Comparison of ENCODE assay signal across 8 cellular contexts in the genomic region with DNA sequence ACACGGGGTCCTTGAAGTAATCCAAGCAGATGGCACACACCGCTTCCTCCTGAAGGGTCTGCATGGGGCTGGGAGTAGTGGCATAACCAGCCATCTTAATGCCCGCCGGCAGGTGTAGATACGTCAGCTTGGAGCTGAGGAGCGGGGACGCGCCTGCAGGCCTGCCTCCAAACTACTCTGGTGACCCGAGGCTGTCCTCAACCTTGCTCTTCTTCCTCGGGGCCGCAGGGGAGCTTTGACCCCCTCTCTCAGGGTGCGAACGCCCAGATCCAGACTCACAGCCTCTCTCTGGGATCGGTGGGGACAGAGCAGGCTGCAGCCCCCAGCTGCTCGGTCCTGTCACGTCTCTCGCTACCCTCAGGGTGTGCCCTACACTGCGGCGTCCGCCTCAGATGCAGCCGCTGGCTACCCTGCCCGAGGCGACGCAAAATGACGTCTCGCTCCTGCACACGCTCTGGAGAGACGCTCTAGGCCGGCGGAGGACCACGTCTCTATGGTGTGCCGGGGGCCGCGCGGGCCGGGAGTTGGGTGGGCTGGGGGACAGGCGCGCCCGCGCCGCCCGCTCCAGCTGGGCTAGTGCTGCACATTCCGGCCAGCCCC. TPM values are rescaled to one million over a fixed set of nuclear protein-coding genes. Genes with fewer than 3 reads are reported as not detected.
A peak's percentile ranks its signal among the peaks of the same experiment; 100 is the strongest.
DNase-seq lines count a peak whose midpoint lies in the region; ATAC-seq, FAIRE-seq and TF ChIP-seq lines count a peak whose summit lies in the region.

A gene (minus strand): TSS at position 424 of the 600 bp plus-strand sequence. CDS start 330 bp downstream, at position 94.

- H3K4me3 Mint-ChIP-seq in T-helper 17 cell = peak within 1 kb of the TSS; percentile 99

- intact Hi-C loops in kidney (cut with DNase I) = no loop called here

- ATAC-seq in GM18873 (IDR thresholded peaks at IDR 0.05; ENCODE audit: low FRiP score, unreplicated experiment) (peak; percentile 74), HG03103 (IDR thresholded peaks at IDR 0.05; ENCODE audit: low read depth, unreplicated experiment) (peak; percentile 66), T-helper 17 cell (peak; percentile 84)

- TF ChIP-seq CTCF in bronchial epithelial cell (IDR thresholded peaks at IDR 0.05; ENCODE audit: insufficient read depth, low read length, severe bottlenecking) (no peak), kidney (IDR thresholded peaks at IDR 0.05; ENCODE audit: borderline replicate concordance, extremely low read depth, insufficient read depth) (no peak)

- H3K9ac ChIP-seq in kidney (ENCODE audit: low read length in 2 of 2) = peak within 1 kb of the TSS; percentile 92 to 93

- peaks cover 27% of the 10 kb centered on the region in 2 donors for H3K4me1 ChIP-seq in kidney (ENCODE audit: control insufficient read depth in 1 of 2, insufficient read depth in 1 of 2, low read depth in 1 of 2, low read length in 2 of 2)

- H3K27me3 ChIP-seq in bronchial epithelial cell (ENCODE audit: control insufficient read depth, insufficient read depth, low read length) = no peaks in the 10 kb centered on the region

- H3K9me3 ChIP-seq in T-helper 17 cell (ENCODE audit: control insufficient read depth, low read length, poor library complexity, severe bottlenecking) = no peaks in the 10 kb centered on the region
- no peaks in the 10 kb centered on the region for H3K9me3 ChIP-seq in kidney (ENCODE audit: control insufficient read depth in 1 of 2, low read length in 2 of 2)

- no peaks in the 10 kb centered on the region for H3K27me3 Mint-ChIP-seq in T-helper 17 cell

- H3K4me1 Mint-ChIP-seq in T-helper 17 cell = peaks cover 46% of the 10 kb centered on the region

- H3K4me3 ChIP-seq in bronchial epithelial cell (ENCODE audit: low read depth, low read length) (peak within 1 kb of the TSS; percentile 74), kidney (ENCODE audit: low read length in 2 of 2) (peak within 1 kb of the TSS; percentile 96 to 97)

- H3K36me3 Mint-ChIP-seq in T-helper 17 cell (ENCODE audit: low read depth) = peaks cover 5% of the 10 kb centered on the region

- H3K27ac Mint-ChIP-seq in T-helper 17 cell = peak within 1 kb of the TSS; percentile 100

- FAIRE-seq in bronchial epithelial cell (lab: Jason Lieb, UNC) (no peak), kidney (lab: Jason Lieb, UNC) (no peak)

- H3K36me3 ChIP-seq in bronchial epithelial cell (ENCODE audit: control insufficient read depth, insufficient read depth, low read length) (peaks cover 4% of the 10 kb centered on the region), kidney (ENCODE audit: control insufficient read depth in 1 of 2, insufficient read depth in 2 of 2, low read length in 2 of 2) (peaks cover 0 to 9% of the 10 kb centered on the region in 2 donors)

- peak within 1 kb of the TSS; percentile 98 for H3K27ac ChIP-seq in kidney (ENCODE audit: low read depth in 2 of 2, low read length in 2 of 2)

- DNase-seq in T-helper 17 cell (peak; percentile 83), bronchial epithelial cell (ENCODE audit: low read depth) (peak; percentile 69), kidney (peak; percentile 96), DMS 273 treated with DMSO at 0.1 percent for 48 hours (lab: John Stamatoyannopoulos, UW) (no peak), GOT3 (lab: John Stamatoyannopoulos, UW) (no peak)
- DNase-seq in stimulated activated CD4-positive, alpha-beta T cell treated with anti-CD3 and anti-CD28 coated beads, Interleukin-1b, Interleukin-23, amount 100 ng/mL, for 24 hours (ENCODE audit: low read depth in 4 of 4, low spot score in 1 of 4) = peak; percentile 74 to 86 (median 81)

RNA-seq across cellular contexts. Expression of the gene that starts here (rescaled TPM):
- total RNA-seq in T-helper 17 cell = 10 to 100 TPM; 32.2 to 34.6 TPM
- 1.3 and 2.2 TPM in 2 replicates for total RNA-seq in bronchial epithelial cell
- total RNA-seq in kidney = 18.4 TPM
- 9.7 TPM for polyA plus RNA-seq in kidney (ENCODE audit: insufficient read depth, low read depth, low replicate concordance)

Comparison
In these comparisons a context has a peak if more than half of its experiments do, and no peak if none do; other contexts are left out.
1. DNase-seq: peak in T-helper 17 cell (3 of 3), bronchial epithelial cell (single experiment), kidney (single experiment) and stimulated activated CD4-positive, alpha-beta T cell treated with anti-CD3 and anti-CD28 coated beads, Interleukin-1b, Interleukin-23, amount 100 ng/mL, for 24 hours (4 of 4); none in DMS 273 treated with DMSO at 0.1 percent for 48 hours (single experiment) and GOT3 (single experiment).
2. Peak in every context shown above with its lines, with median percentiles within 50 percentile points of each other: ATAC-seq.